In the genomic region with DNA sequence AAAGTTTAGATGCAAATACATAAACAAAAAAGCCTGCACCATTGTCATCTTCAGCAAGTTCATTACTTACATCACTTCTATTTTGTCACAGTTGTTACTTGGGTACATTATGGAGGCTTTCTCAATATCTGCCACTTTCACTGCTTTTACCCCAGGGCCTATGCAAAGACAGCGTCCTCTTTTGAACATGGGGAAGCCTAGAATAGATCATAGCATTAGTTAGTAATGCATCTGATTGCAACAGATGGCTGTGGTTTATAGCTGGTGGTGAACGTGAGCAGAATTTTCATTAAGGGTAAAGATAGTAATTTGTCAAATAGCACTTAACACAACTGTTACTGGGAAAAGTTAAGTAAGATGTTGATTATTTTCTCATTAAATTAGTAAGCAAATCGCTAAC, we compare ENCODE assay signal across 25 cellular contexts. TPM values are rescaled to one million over a fixed set of nuclear protein-coding genes. Genes with fewer than 3 reads are reported as not detected.
DNase-seq lines count a peak whose midpoint lies in the region; ATAC-seq and TF ChIP-seq lines count a peak whose summit lies in the region.
"Had no signal": no experiment of that assay in that cellular context is flagged by ENCODE, and none has a peak within 500 bp of the region (broad histone marks: within the 10 kb centered on the region; RNA-seq: fewer than 3 reads in every experiment).

No MANE protein-coding gene starts in this region.

- CTCF ChIA-PET in WTC11 (lab: Charles Lee) = interaction anchor here (1.4 to 1.8 kb wide), 2 partner anchors 9 to 39 kb away, joined by 3 to 5 read pairs; no protein-coding TSS in a partner anchor

- no peaks in the 10 kb centered on the region for H3K27me3 Mint-ChIP-seq in WTC11 (ENCODE audit: low read depth)
- H3K27me3 Mint-ChIP-seq: IgD-negative memory B cell had no signal

- H3K9ac ChIP-seq in SK-N-MC (ENCODE audit: insufficient read length) = peak overlapping the region; percentile 4

- no peak overlapping the region for H3K27ac Mint-ChIP-seq in WTC11
- H3K27ac Mint-ChIP-seq: IgD-negative memory B cell; T-helper 2 cell treated with Interferon-gamma antibody and Interleukin-4, amounts not matched to agents 5 μg/mL and 100 μg/mL, for 36 hours had no signal

- no peak for TF ChIP-seq CTCF in upper lobe of right lung (IDR thresholded peaks at IDR 0.05)
- no peak for TF ChIP-seq CTCF in WTC11 (IDR thresholded peaks at IDR 0.05)

- POLR2A ChIA-PET in WTC11 (lab: Charles Lee) = no interaction called here

- H3K36me3 Mint-ChIP-seq in WTC11 = no peaks in the 10 kb centered on the region
- H3K36me3 Mint-ChIP-seq: IgD-negative memory B cell had no signal

- H3K4me1 ChIP-seq in upper lobe of right lung = no peaks in the 10 kb centered on the region
- H3K4me1 ChIP-seq: adrenal gland had no signal

- H3K9me3 ChIP-seq in SK-N-MC (ENCODE audit: low read depth, low read length) (no peaks in the 10 kb centered on the region), upper lobe of right lung (no peaks in the 10 kb centered on the region)
- H3K9me3 ChIP-seq: adrenal gland, neutrophil, thoracic aorta had no signal

- peak overlapping the region; percentile 47 for H3K4me3 ChIP-seq in SK-N-MC
- no peak overlapping the region for H3K4me3 ChIP-seq in upper lobe of right lung
- H3K4me3 ChIP-seq: adrenal gland, cardiac muscle cell, thoracic aorta had no signal

- no peak overlapping the region for H3K4me3 Mint-ChIP-seq in WTC11
- H3K4me3 Mint-ChIP-seq: IgD-negative memory B cell; T-helper 2 cell treated with Interferon-gamma antibody and Interleukin-4, amounts not matched to agents 5 μg/mL and 100 μg/mL, for 36 hours had no signal

- H3K27ac ChIP-seq in SK-N-MC = peak overlapping the region; percentile 77
- H3K27ac ChIP-seq in upper lobe of right lung = no peak overlapping the region
- H3K27ac ChIP-seq: 22Rv1, adrenal gland, cardiac muscle cell, neutrophil, thoracic aorta had no signal

- no peaks in the 10 kb centered on the region for H3K4me1 Mint-ChIP-seq in WTC11

- no peaks in the 10 kb centered on the region for H3K9me3 Mint-ChIP-seq in WTC11
- H3K9me3 Mint-ChIP-seq: IgD-negative memory B cell; T-helper 2 cell treated with Interferon-gamma antibody and Interleukin-4, amounts not matched to agents 5 μg/mL and 100 μg/mL, for 36 hours had no signal

- ATAC-seq in upper lobe of right lung = peak; percentile 69
- no peak for ATAC-seq in WTC11

- no peaks in the 10 kb centered on the region for H3K27me3 ChIP-seq in upper lobe of right lung
- H3K27me3 ChIP-seq: adrenal gland, cardiac muscle cell, neutrophil had no signal

- H3K36me3 ChIP-seq in SK-N-MC (ENCODE audit: insufficient read depth, low read length) = no peaks in the 10 kb centered on the region
- no peaks in the 10 kb centered on the region for H3K36me3 ChIP-seq in upper lobe of right lung
- H3K36me3 ChIP-seq: adrenal gland, cardiac muscle cell, neutrophil, thoracic aorta had no signal

- intact Hi-C loops in upper lobe of right lung (cut with DNase I) = no loop called here

- peak; percentile 12 for DNase-seq in NK-92 treated with Interleukin-12 subunit alpha and Interleukin-12 subunit beta, amount 100 ng/mL, for 24 hours (lab: John Stamatoyannopoulos, UW)
- no peak for DNase-seq in NK-92 (lab: John Stamatoyannopoulos, UW; ENCODE audit: unreplicated experiment)
- peak; percentile 59 for DNase-seq in NAMALWA (ENCODE audit: low spot score)
- DNase-seq in SK-N-MC (ENCODE audit: low read depth, low spot score) = no peak
- no peak for DNase-seq in upper lobe of right lung
- DNase-seq in KG1 (lab: John Stamatoyannopoulos, UW) = no peak
- DNase-seq in WTC11 (ENCODE audit: low spot score) = no peak
- DNase-seq in NCI-H69 (lab: John Stamatoyannopoulos, UW) = no peak
- DNase-seq: activated CD4-positive, CD25-positive, alpha-beta regulatory T cell treated with anti-CD3 and anti-CD28 coated beads, Interleukin-2, amount 50 U/mL, for 72 hours; activated gamma-delta T cell; adrenal gland; GF-D8; GOT3; kidney glomerular epithelial cell; NCI-H1105 treated with DMSO at 0.1 percent for 48 hours; retina; Right ventricle myocardium superior had no signal

TF ChIP-seq in WTC11, 78 proteins besides CTCF, POLR2A, EP300 and RAD21 (continues in another document):
- TF ChIP-seq, protein P1, sequence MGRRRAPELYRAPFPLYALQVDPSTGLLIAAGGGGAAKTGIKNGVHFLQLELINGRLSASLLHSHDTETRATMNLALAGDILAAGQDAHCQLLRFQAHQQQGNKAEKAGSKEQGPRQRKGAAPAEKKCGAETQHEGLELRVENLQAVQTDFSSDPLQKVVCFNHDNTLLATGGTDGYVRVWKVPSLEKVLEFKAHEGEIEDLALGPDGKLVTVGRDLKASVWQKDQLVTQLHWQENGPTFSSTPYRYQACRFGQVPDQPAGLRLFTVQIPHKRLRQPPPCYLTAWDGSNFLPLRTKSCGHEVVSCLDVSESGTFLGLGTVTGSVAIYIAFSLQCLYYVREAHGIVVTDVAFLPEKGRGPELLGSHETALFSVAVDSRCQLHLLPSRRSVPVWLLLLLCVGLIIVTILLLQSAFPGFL (CRISPR knock-in tag; IDR thresholded peaks at IDR 0.05; ENCODE audit: borderline replicate concordance) = no peak
- TF ChIP-seq ZNF232 (CRISPR knock-in tag; IDR thresholded peaks at IDR 0.05) (no peak), PRRX2 (CRISPR knock-in tag; IDR thresholded peaks at IDR 0.05) (no peak), NFYB (CRISPR knock-in tag; conservative IDR thresholded peaks at IDR 0.05; ENCODE audit: low read depth) (no peak)
- TF ChIP-seq, protein P2, sequence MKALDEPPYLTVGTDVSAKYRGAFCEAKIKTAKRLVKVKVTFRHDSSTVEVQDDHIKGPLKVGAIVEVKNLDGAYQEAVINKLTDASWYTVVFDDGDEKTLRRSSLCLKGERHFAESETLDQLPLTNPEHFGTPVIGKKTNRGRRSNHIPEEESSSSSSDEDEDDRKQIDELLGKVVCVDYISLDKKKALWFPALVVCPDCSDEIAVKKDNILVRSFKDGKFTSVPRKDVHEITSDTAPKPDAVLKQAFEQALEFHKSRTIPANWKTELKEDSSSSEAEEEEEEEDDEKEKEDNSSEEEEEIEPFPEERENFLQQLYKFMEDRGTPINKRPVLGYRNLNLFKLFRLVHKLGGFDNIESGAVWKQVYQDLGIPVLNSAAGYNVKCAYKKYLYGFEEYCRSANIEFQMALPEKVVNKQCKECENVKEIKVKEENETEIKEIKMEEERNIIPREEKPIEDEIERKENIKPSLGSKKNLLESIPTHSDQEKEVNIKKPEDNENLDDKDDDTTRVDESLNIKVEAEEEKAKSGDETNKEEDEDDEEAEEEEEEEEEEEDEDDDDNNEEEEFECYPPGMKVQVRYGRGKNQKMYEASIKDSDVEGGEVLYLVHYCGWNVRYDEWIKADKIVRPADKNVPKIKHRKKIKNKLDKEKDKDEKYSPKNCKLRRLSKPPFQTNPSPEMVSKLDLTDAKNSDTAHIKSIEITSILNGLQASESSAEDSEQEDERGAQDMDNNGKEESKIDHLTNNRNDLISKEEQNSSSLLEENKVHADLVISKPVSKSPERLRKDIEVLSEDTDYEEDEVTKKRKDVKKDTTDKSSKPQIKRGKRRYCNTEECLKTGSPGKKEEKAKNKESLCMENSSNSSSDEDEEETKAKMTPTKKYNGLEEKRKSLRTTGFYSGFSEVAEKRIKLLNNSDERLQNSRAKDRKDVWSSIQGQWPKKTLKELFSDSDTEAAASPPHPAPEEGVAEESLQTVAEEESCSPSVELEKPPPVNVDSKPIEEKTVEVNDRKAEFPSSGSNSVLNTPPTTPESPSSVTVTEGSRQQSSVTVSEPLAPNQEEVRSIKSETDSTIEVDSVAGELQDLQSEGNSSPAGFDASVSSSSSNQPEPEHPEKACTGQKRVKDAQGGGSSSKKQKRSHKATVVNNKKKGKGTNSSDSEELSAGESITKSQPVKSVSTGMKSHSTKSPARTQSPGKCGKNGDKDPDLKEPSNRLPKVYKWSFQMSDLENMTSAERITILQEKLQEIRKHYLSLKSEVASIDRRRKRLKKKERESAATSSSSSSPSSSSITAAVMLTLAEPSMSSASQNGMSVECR (CRISPR knock-in tag; IDR thresholded peaks at IDR 0.05; ENCODE audit: borderline replicate concordance) = no peak
- TF ChIP-seq, protein P3, sequence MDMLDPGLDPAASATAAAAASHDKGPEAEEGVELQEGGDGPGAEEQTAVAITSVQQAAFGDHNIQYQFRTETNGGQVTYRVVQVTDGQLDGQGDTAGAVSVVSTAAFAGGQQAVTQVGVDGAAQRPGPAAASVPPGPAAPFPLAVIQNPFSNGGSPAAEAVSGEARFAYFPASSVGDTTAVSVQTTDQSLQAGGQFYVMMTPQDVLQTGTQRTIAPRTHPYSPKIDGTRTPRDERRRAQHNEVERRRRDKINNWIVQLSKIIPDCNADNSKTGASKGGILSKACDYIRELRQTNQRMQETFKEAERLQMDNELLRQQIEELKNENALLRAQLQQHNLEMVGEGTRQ (CRISPR knock-in tag; IDR thresholded peaks at IDR 0.05) = no peak
- TF ChIP-seq, protein P4, sequence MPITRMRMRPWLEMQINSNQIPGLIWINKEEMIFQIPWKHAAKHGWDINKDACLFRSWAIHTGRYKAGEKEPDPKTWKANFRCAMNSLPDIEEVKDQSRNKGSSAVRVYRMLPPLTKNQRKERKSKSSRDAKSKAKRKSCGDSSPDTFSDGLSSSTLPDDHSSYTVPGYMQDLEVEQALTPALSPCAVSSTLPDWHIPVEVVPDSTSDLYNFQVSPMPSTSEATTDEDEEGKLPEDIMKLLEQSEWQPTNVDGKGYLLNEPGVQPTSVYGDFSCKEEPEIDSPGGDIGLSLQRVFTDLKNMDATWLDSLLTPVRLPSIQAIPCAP (CRISPR knock-in tag; IDR thresholded peaks at IDR 0.05) = no peak

RNA-seq across cellular contexts. Expression of a gene that starts 0.7 kb away (rescaled TPM):
- total RNA-seq in upper lobe of right lung (not detected), WTC11 (2021) (0.20 TPM in 1 of 3 replicates, not detected in the others)
- total RNA-seq: cardiac muscle cell, frontal cortex, Right ventricle myocardium superior, thoracic aorta had no signal

RNA-seq across cellular contexts. Expression of a gene that starts 11.8 kb away (rescaled TPM):
- 3.3 TPM for total RNA-seq in upper lobe of right lung
- total RNA-seq in WTC11 (2021) = not detected in 3 replicates
- total RNA-seq: cardiac muscle cell, frontal cortex, Right ventricle myocardium superior had no signal

RNA-seq across cellular contexts. Expression of a gene that starts 27.8 kb away (rescaled TPM):
- total RNA-seq in upper lobe of right lung (1.4 TPM), WTC11 (2021) (0.07 TPM in 1 of 3 replicates, not detected in the others)
- total RNA-seq: cardiac muscle cell, dermis microvascular lymphatic vessel endothelial cell, frontal cortex had no signal

RNA-seq across cellular contexts. Expression of a gene that starts 39.4 kb away (rescaled TPM):
- total RNA-seq in upper lobe of right lung (not detected), WTC11 (2021) (0.27 to 0.59 TPM in 2 of 3 replicates, not detected in the other)
- total RNA-seq: dermis microvascular lymphatic vessel endothelial cell, thoracic aorta had no signal

RNA-seq across cellular contexts. Expression of a gene that starts 44.4 kb away (rescaled TPM):
- total RNA-seq in upper lobe of right lung (36.2 TPM), WTC11 (2021) (48.1 to 56.6 TPM (median 54.8 TPM) in 3 replicates)

Comparison
In these comparisons a context has a peak if more than half of its experiments do, and no peak if none do; other contexts are left out.
1. DNase-seq: peak in NK-92 treated with Interleukin-12 subunit alpha and Interleukin-12 subunit beta, amount 100 ng/mL, for 24 hours (single experiment) and NAMALWA (single experiment); none in NK-92 (single experiment), SK-N-MC (single experiment), upper lobe of right lung (single experiment), KG1 (single experiment), WTC11 (single experiment) and NCI-H69 (single experiment).